ENCODE assay signal across 20 cellular contexts in the genomic region with DNA sequence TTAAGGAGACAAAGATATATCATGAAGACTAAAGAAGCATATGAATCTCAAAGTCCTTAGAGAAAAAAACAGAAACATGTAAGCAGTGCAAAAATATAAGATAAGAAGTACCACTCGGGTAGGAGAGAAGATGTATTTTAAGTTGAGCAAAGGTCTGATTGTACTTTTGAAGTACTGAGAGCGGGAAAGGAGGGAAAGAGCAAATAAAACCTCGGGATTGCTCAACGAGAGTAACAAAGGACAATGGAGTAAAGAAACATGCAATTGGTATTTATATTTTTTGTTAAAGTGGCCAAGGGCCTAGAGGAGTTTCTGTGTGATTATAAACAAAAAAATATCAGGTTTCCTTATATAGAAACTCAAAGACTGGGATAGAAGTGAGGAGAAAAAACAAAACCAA.
DNase-seq lines count a peak whose midpoint lies in the region; ATAC-seq, FAIRE-seq and TF ChIP-seq lines count a peak whose summit lies in the region.
"Had no signal": no experiment of that assay in that cellular context is flagged by ENCODE, and none has a peak within 500 bp of the region (broad histone marks: within the 10 kb centered on the region; RNA-seq: fewer than 3 reads in every experiment).

No MANE protein-coding gene starts in this region.

- no peak overlapping the region for H3K4me3 ChIP-seq in HepG2 (replicated peaks in 1 of 3; ENCODE audit: insufficient read depth in 1 of 3, low read depth in 2 of 3, low read length in 3 of 3)
- no peak overlapping the region for H3K4me3 ChIP-seq in right lobe of liver
- H3K4me3 ChIP-seq in tibial artery, result no peak overlapping the region
- H3K4me3 ChIP-seq: A549; BLaER1 treated with 17β-estradiol and CSF1 and Interleukin-3, amounts not matched to agents 10 nM and 100 nM had no signal

- TF ChIP-seq RAD21 in HepG2 (CRISPR knock-in tag; IDR thresholded peaks at IDR 0.05), result no peak

- TF ChIP-seq POLR2A in HepG2 (IDR thresholded peaks at IDR 0.05; ENCODE audit: insufficient read depth in 1 of 2, low read depth in 2 of 2, low read length in 2 of 2) (no peak), right lobe of liver (IDR thresholded peaks at IDR 0.05) (no peak)

- TF ChIP-seq CTCF in HepG2 (CRISPR knock-in tag; IDR thresholded peaks at IDR 0.05), result no peak
- no peak for TF ChIP-seq CTCF in right lobe of liver (IDR thresholded peaks at IDR 0.05)
- TF ChIP-seq CTCF in tibial artery (IDR thresholded peaks at IDR 0.05), result no peak

- POLR2A ChIA-PET in HepG2 (lab: Yijun Ruan, JAX), result no interaction called here

- H3K27ac ChIP-seq in HepG2 (ENCODE audit: extremely low read length, insufficient read depth, low read length) (no peak overlapping the region), right lobe of liver (no peak overlapping the region), tibial artery (no peak overlapping the region)
- H3K27ac ChIP-seq: 22Rv1; A549; BLaER1 treated with 17β-estradiol and CSF1 and Interleukin-3, amounts not matched to agents 10 nM and 100 nM; C4-2B had no signal

- DNase-seq in HepG2 (ENCODE audit: low spot score) (peak; percentile 64), right lobe of liver (no peak), foreskin melanocyte (peak; percentile 8), sciatic nerve (ENCODE audit: low spot score) (no peak), tibial artery (no peak)
- DNase-seq: AML-193; Caco-2; Calu3; CD4-positive, alpha-beta T cell; CD8-positive, alpha-beta T cell; DMS79 treated with DMSO at 0.1 percent for 48 hours; GF-D8 had no signal

- no peaks in the 10 kb centered on the region for H3K79me2 ChIP-seq in HepG2 (ENCODE audit: insufficient read depth, low read length)

- H4K20me1 ChIP-seq in HepG2 (ENCODE audit: insufficient read depth, low read length), result no peaks in the 10 kb centered on the region
- H4K20me1 ChIP-seq: BLaER1 treated with 17β-estradiol and CSF1 and Interleukin-3, amounts not matched to agents 10 nM and 100 nM had no signal

- FAIRE-seq in HepG2 (lab: Jason Lieb, UNC), result no peak
- FAIRE-seq: A549, D721Med, G401.6, GM12892, GM18507 had no signal

- H3K9ac ChIP-seq in HepG2 (ENCODE audit: insufficient read depth, low read depth, low read length), result no peak overlapping the region
- H3K9ac ChIP-seq: BLaER1 treated with 17β-estradiol and CSF1 and Interleukin-3, amounts not matched to agents 10 nM and 100 nM had no signal

- H3K36me3 ChIP-seq in HepG2 (replicated peaks in 1 of 2; ENCODE audit: control insufficient read depth in 1 of 2, insufficient read depth in 2 of 2, low read length in 2 of 2), result no peaks in the 10 kb centered on the region
- H3K36me3 ChIP-seq in right lobe of liver, result no peaks in the 10 kb centered on the region
- no peaks in the 10 kb centered on the region for H3K36me3 ChIP-seq in tibial artery
- H3K36me3 ChIP-seq: BLaER1 treated with 17β-estradiol and CSF1 and Interleukin-3, amounts not matched to agents 10 nM and 100 nM had no signal

- WGBS in HepG2 (ENCODE audit: low lambda C conversion rate), result 5% methylated on average over 4 of the region's 4 CpGs
- WGBS in right lobe of liver (ENCODE audit: insufficient coverage, low coverage, low lambda C conversion rate, missing lambda C conversion rate), result 27% methylated on average over 4 of the region's 4 CpGs

- in situ Hi-C loops in HepG2 (cut with HindIII; ENCODE audit: extremely low pct_ligation_motif_present, low pct_unique_long_range_greater_than_20kb), result no loop called here

- H3K4me1 ChIP-seq in HepG2 (ENCODE audit: insufficient read depth, low read length) (peaks cover 36% of the 10 kb centered on the region), right lobe of liver (no peaks in the 10 kb centered on the region), tibial artery (no peaks in the 10 kb centered on the region)
- H3K4me1 ChIP-seq: A549; BLaER1 treated with 17β-estradiol and CSF1 and Interleukin-3, amounts not matched to agents 10 nM and 100 nM; Caco-2 had no signal

- CTCF ChIA-PET in HepG2 (lab: Yijun Ruan, JAX; ENCODE audit: low intra/inter-chr PET ratio, low total read pairs), result no interaction called here

- ATAC-seq in HepG2, result peak; percentile 45; the same call in 2 of the 3 replicates
- no peak for ATAC-seq in right lobe of liver
- no peak for ATAC-seq in sciatic nerve
- ATAC-seq: A549; CD8-positive, alpha-beta T cell had no signal

- 0 out of 2 replicates have a peak overlapping the region, but pooled peaks have one; percentile 3 for H3K4me2 ChIP-seq in HepG2 (ENCODE audit: low read depth, low read length)
- H3K4me2 ChIP-seq: A549; BLaER1 treated with 17β-estradiol and CSF1 and Interleukin-3, amounts not matched to agents 10 nM and 100 nM had no signal

- TF ChIP-seq EP300 in HepG2 (IDR thresholded peaks at IDR 0.05; ENCODE audit: low read depth in 2 of 2, low read length in 2 of 2) (peak in 1 of 2 experiments; percentile 27; a peak in 1 of 4 replicates), HepG2 (CRISPR knock-in tag; IDR thresholded peaks at IDR 0.05; ENCODE audit: borderline replicate concordance) (no peak)

- BruUV-seq in HepG2 (replicated peaks; lab: Mats Ljungman, UMichigan), result no TSS peak

- intact Hi-C loops in HepG2 (cut with micrococcal nuclease; ENCODE audit: unreplicated experiment) (no loop called here), right lobe of liver (cut with DNase I) (no loop called here), sciatic nerve (cut with DNase I) (no loop called here), tibial artery (cut with DNase I; ENCODE audit: low total_unique reads) (no loop called here)

- H2AFZ ChIP-seq in HepG2 (ENCODE audit: low read length), result no peak overlapping the region

- H3K9me3 ChIP-seq in HepG2 (ENCODE audit: low read length), result no peaks in the 10 kb centered on the region
- H3K9me3 ChIP-seq in right lobe of liver, result no peaks in the 10 kb centered on the region
- no peaks in the 10 kb centered on the region for H3K9me3 ChIP-seq in tibial artery
- H3K9me3 ChIP-seq: A549; BLaER1 treated with 17β-estradiol and CSF1 and Interleukin-3, amounts not matched to agents 10 nM and 100 nM; Caco-2 had no signal

- H3K27me3 ChIP-seq in HepG2 (ENCODE audit: control insufficient read depth in 1 of 2, insufficient read depth in 2 of 2, low read length in 2 of 2), result no peaks in the 10 kb centered on the region
- H3K27me3 ChIP-seq in right lobe of liver, result no peaks in the 10 kb centered on the region
- H3K27me3 ChIP-seq in tibial artery, result no peaks in the 10 kb centered on the region
- H3K27me3 ChIP-seq: BLaER1 treated with 17β-estradiol and CSF1 and Interleukin-3, amounts not matched to agents 10 nM and 100 nM had no signal

TF ChIP-seq in HepG2, 621 proteins besides CTCF, POLR2A, EP300 and RAD21 (continues in another document):
- TF ChIP-seq ZNF20 (CRISPR knock-in tag; IDR thresholded peaks at IDR 0.05), result no peak
- TF ChIP-seq CSRNP1 (CRISPR knock-in tag; IDR thresholded peaks at IDR 0.05), result no peak
- no peak for TF ChIP-seq SRSF9 (IDR thresholded peaks at IDR 0.05; ENCODE audit: borderline replicate concordance, insufficient read depth, low read depth, low read length, poor library complexity, severe bottlenecking)
- TF ChIP-seq CBX1 (IDR thresholded peaks at IDR 0.05; ENCODE audit: low read depth), result no peak
- TF ChIP-seq, protein P1, sequence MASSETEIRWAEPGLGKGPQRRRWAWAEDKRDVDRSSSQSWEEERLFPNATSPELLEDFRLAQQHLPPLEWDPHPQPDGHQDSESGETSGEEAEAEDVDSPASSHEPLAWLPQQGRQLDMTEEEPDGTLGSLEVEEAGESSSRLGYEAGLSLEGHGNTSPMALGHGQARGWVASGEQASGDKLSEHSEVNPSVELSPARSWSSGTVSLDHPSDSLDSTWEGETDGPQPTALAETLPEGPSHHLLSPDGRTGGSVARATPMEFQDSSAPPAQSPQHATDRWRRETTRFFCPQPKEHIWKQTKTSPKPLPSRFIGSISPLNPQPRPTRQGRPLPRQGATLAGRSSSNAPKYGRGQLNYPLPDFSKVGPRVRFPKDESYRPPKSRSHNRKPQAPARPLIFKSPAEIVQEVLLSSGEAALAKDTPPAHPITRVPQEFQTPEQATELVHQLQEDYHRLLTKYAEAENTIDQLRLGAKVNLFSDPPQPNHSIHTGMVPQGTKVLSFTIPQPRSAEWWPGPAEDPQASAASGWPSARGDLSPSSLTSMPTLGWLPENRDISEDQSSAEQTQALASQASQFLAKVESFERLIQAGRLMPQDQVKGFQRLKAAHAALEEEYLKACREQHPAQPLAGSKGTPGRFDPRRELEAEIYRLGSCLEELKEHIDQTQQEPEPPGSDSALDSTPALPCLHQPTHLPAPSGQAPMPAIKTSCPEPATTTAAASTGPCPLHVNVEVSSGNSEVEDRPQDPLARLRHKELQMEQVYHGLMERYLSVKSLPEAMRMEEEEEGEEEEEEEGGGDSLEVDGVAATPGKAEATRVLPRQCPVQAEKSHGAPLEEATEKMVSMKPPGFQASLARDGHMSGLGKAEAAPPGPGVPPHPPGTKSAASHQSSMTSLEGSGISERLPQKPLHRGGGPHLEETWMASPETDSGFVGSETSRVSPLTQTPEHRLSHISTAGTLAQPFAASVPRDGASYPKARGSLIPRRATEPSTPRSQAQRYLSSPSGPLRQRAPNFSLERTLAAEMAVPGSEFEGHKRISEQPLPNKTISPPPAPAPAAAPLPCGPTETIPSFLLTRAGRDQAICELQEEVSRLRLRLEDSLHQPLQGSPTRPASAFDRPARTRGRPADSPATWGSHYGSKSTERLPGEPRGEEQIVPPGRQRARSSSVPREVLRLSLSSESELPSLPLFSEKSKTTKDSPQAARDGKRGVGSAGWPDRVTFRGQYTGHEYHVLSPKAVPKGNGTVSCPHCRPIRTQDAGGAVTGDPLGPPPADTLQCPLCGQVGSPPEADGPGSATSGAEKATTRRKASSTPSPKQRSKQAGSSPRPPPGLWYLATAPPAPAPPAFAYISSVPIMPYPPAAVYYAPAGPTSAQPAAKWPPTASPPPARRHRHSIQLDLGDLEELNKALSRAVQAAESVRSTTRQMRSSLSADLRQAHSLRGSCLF (CRISPR knock-in tag; IDR thresholded peaks at IDR 0.05; ENCODE audit: borderline replicate concordance), result no peak
- TF ChIP-seq FOXK2 (IDR thresholded peaks at IDR 0.05), result no peak
- TF ChIP-seq MBNL3 (CRISPR knock-in tag; conservative IDR thresholded peaks at IDR 0.05), result no peak
- TF ChIP-seq RBAK (CRISPR knock-in tag; IDR thresholded peaks at IDR 0.05), result no peak
- TF ChIP-seq ZNF10 (CRISPR knock-in tag; IDR thresholded peaks at IDR 0.05; ENCODE audit: borderline replicate concordance, low read depth), result no peak

Comparison
In these comparisons a context has a peak if more than half of its experiments do, and no peak if none do; other contexts are left out.
1. DNase-seq: peak in HepG2 (single experiment) and foreskin melanocyte (single experiment); none in right lobe of liver (0 of 3), sciatic nerve (single experiment) and tibial artery (0 of 2).